1 cellular context compared by ENCODE assay signal in genomic region chr14:24241829-24242443, GRCh38.
TF ChIP-seq lines count a peak whose summit lies in the region.

No MANE protein-coding gene starts in this region.

TF ChIP-seq in SK-N-SH, 30 proteins besides CTCF, POLR2A, EP300 and RAD21:
- TF ChIP-seq USF1 (IDR thresholded peaks at IDR 0.05; ENCODE audit: borderline replicate concordance, low read depth) (no peak), TEAD4 (IDR thresholded peaks at IDR 0.05; ENCODE audit: borderline replicate concordance, insufficient read depth) (no peak), RCOR1 (IDR thresholded peaks at IDR 0.05; ENCODE audit: low read length) (0 out of 2 replicates have a peak, but pooled peaks have one; percentile 4), ZBTB33 (IDR thresholded peaks at IDR 0.05; ENCODE audit: borderline replicate concordance, low read depth) (no peak), FOXM1 (IDR thresholded peaks at IDR 0.05; ENCODE audit: low read depth) (no peak), IRF3 (IDR thresholded peaks at IDR 0.05; ENCODE audit: low read depth, low read length) (no peak), RXRA (IDR thresholded peaks at IDR 0.05; ENCODE audit: borderline replicate concordance, low read depth) (no peak)
